ENCODE assay signal across 8 cellular contexts in genomic region chr3:159263750-159264561, GRCh38.
DNase-seq lines count a peak whose midpoint lies in the region; ATAC-seq and TF ChIP-seq lines count a peak whose summit lies in the region.

No MANE protein-coding gene starts in this region.

- TF ChIP-seq CTCF in cardiac muscle cell (IDR thresholded peaks at IDR 0.05; ENCODE audit: low read depth, low read length) (peak; percentile 76), WERI-Rb-1 (IDR thresholded peaks at IDR 0.05; ENCODE audit: low read depth, low read length) (peak; percentile 57), tibial nerve (IDR thresholded peaks at IDR 0.05) (peak; percentile 47 to 67 (median 61))

- ATAC-seq in GM21528 (IDR thresholded peaks at IDR 0.05; ENCODE audit: low FRiP score, unreplicated experiment): no peak
- ATAC-seq in GM21786 (IDR thresholded peaks at IDR 0.05; ENCODE audit: unreplicated experiment): no peak

- H3K36me3 ChIP-seq in cardiac muscle cell (no peaks in the 10 kb centered on the region), WERI-Rb-1 (no peaks in the 10 kb centered on the region), tibial nerve (no peaks in the 10 kb centered on the region)

- no peak for TF ChIP-seq EP300 in tibial nerve (IDR thresholded peaks at IDR 0.05)

- WGBS in tibial nerve, 2 donors: 21 to 22% methylated on average over 6 of the region's 6 CpGs

- H3K27ac ChIP-seq in cardiac muscle cell (no peak overlapping the region), WERI-Rb-1 (no peak overlapping the region), tibial nerve (no peak overlapping the region)

- no peak overlapping the region for H3K4me3 ChIP-seq in cardiac muscle cell
- no peak overlapping the region for H3K4me3 ChIP-seq in WERI-Rb-1 (ENCODE audit: low read depth, low read length)
- H3K4me3 ChIP-seq in tibial nerve: no peak overlapping the region

- H3K4me1 ChIP-seq in cardiac muscle cell (ENCODE audit: low read depth) (no peaks in the 10 kb centered on the region), tibial nerve (no peaks in the 10 kb centered on the region)

- DNase-seq in cardiac muscle cell (ENCODE audit: low read depth in 1 of 2, low spot score in 1 of 2) (peak; percentile 57 to 66), cardiac septum (ENCODE audit: low spot score) (no peak), NCI-H1694 (lab: John Stamatoyannopoulos, UW) (peak; percentile 1), WERI-Rb-1 (peak; percentile 20), hepatic stellate cell (ENCODE audit: low spot score) (peak; percentile 21), tibial nerve (ENCODE audit: low spot score in 2 of 2) (peak in 1 of 2 donors; percentile 35)

- no peak for TF ChIP-seq POLR2A in tibial nerve (IDR thresholded peaks at IDR 0.05)

- H3K9me3 ChIP-seq in cardiac muscle cell (ENCODE audit: low read depth) (no peaks in the 10 kb centered on the region), WERI-Rb-1 (ENCODE audit: severe bottlenecking) (no peaks in the 10 kb centered on the region), tibial nerve (no peaks in the 10 kb centered on the region)

- H3K27me3 ChIP-seq in cardiac muscle cell (no peaks in the 10 kb centered on the region), WERI-Rb-1 (ENCODE audit: insufficient read depth, low read depth, severe bottlenecking) (peaks cover 6% of the 10 kb centered on the region), tibial nerve (no peaks in the 10 kb centered on the region)

- intact Hi-C loops in cardiac septum (cut with DNase I): loop anchor here (2.0 to 10.0 kb wide), 4 partner anchors 347 to 738 kb away; no protein-coding TSS in a partner anchor
